In genomic region chr10:72834183-72834825, GRCh38 we compare ENCODE assay signal across 8 cellular contexts. TPM values are rescaled to one million over a fixed set of nuclear protein-coding genes. Genes with fewer than 3 reads are reported as not detected.
A peak's percentile ranks its signal among the peaks of the same experiment; 100 is the strongest.
DNase-seq lines count a peak whose midpoint lies in the region; ATAC-seq and TF ChIP-seq lines count a peak whose summit lies in the region.

No MANE protein-coding gene starts in this region.

- H3K4me3 Mint-ChIP-seq in brain: no peak overlapping the region

- no peak overlapping the region for H3K4me2 ChIP-seq in DND-41 (ENCODE audit: insufficient read depth, low read length)

- no peaks in the 10 kb centered on the region for H4K20me1 ChIP-seq in DND-41 (ENCODE audit: insufficient read depth, low read length)

- H3K79me2 ChIP-seq in DND-41 (ENCODE audit: insufficient read depth, low read length): no peaks in the 10 kb centered on the region

- H3K4me3 ChIP-seq in DND-41 (ENCODE audit: low read depth in 1 of 2, low read length in 2 of 2): no peak overlapping the region

- no peaks in the 10 kb centered on the region for H3K4me1 ChIP-seq in DND-41 (ENCODE audit: insufficient read depth, low read length)

- peak; percentile 78 for ATAC-seq in DND-41 (ENCODE audit: insufficient read depth, low read depth)
- ATAC-seq in GM21526 (IDR thresholded peaks at IDR 0.05; ENCODE audit: low FRiP score, unreplicated experiment): no peak
- no peak for ATAC-seq in HG03095 (IDR thresholded peaks at IDR 0.05; ENCODE audit: unreplicated experiment)

- peaks cover 7% of the 10 kb centered on the region; the same call in 1 of the 2 replicates for H3K36me3 ChIP-seq in DND-41 (ENCODE audit: insufficient read depth, low read length)

- TF ChIP-seq CTCF in DND-41 (IDR thresholded peaks at IDR 0.05; ENCODE audit: borderline replicate concordance, extremely low read depth, low read length, poor library complexity, severe bottlenecking): peak; percentile 69
- peak; percentile 88 to 89 for TF ChIP-seq CTCF in brain (conservative IDR thresholded peaks at IDR 0.05)

- H3K9me3 Mint-ChIP-seq in brain: no peaks in the 10 kb centered on the region

- H3K27me3 ChIP-seq in DND-41 (ENCODE audit: insufficient read depth, low read length, poor library complexity): no peaks in the 10 kb centered on the region

- peaks cover 39% of the 10 kb centered on the region for H3K4me1 Mint-ChIP-seq in brain

- peak; percentile 44 for DNase-seq in DND-41
- DNase-seq in HT-29 (ENCODE audit: low spot score): peak; percentile 72
- DNase-seq in OCI-M1 (lab: John Stamatoyannopoulos, UW): peak; percentile 88
- peak; percentile 46 for DNase-seq in iPS-NIHi11 (ENCODE audit: low spot score)
- peak; percentile 10 for DNase-seq in stimulated activated CD4-positive, alpha-beta T cell treated with anti-CD3 and anti-CD28 coated beads, Interleukin-2, amount 100 ng/mL, for 4 hours (ENCODE audit: low read depth)

- H3K9me3 ChIP-seq in DND-41 (ENCODE audit: insufficient read depth, low read length, severe bottlenecking): no peaks in the 10 kb centered on the region

- no peak overlapping the region for H2AFZ ChIP-seq in DND-41 (ENCODE audit: low read depth, low read length)

- H3K27me3 Mint-ChIP-seq in brain: peaks cover 2% of the 10 kb centered on the region

- peaks cover 9% of the 10 kb centered on the region for H3K36me3 Mint-ChIP-seq in brain

- H3K27ac Mint-ChIP-seq in brain: no peak overlapping the region

- H3K27ac ChIP-seq in DND-41 (ENCODE audit: low read length): no peak overlapping the region

- no peak overlapping the region for H3K9ac ChIP-seq in DND-41 (ENCODE audit: low read depth, low read length)

RNA-seq across cellular contexts. Expression of gene OIT3, which starts 59.2 kb away (rescaled TPM):
- not detected in 2 replicates for total RNA-seq in HT-29 (2014; rRNA removed; shearing (Covaris generic))
- polyA plus RNA-seq in brain (ENCODE audit: insufficient read depth, low read depth, low replicate concordance): not detected

Comparison
In these comparisons a context has a peak if more than half of its experiments do, and no peak if none do; other contexts are left out.
1. DNase-seq: peak in every context shown above with its lines; median percentile 88 in OCI-M1; 72 in HT-29; 46 in iPS-NIHi11; 44 in DND-41; 10 in stimulated activated CD4-positive, alpha-beta T cell treated with anti-CD3 and anti-CD28 coated beads, Interleukin-2, amount 100 ng/mL, for 4 hours.